Comparison of ENCODE assay signal across 8 cellular contexts in the genomic region with DNA sequence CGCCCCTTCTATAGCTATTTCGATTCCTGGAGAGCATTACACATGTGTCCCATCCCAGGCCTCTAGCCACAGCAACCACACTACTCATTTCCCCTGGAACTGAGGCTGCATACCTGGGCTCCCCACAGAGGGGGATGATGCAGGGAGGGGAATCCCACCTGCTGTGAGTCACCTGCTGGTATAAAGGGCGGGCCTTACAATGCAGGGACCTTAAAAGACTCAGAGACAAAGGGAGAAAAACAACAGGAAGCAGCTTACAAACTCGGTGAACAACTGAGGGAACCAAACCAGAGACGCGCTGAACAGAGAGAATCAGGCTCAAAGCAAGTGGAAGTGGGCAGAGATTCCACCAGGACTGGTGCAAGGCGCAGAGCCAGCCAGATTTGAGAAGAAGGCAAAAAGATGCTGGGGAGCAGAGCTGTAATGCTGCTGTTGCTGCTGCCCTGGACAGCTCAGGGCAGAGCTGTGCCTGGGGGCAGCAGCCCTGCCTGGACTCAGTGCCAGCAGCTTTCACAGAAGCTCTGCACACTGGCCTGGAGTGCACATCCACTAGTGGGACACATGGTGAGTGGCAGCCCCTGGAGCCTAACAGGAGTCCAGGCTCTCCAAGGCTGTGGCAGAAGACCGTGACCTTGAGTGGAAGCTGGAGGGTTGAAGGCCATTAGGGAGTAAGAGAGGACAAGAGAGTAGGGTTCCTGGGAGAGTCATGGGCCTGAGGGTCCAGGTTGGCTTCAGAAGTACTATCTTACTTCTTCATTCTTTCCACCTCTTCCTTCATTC. TPM values are rescaled to one million over a fixed set of nuclear protein-coding genes. Genes with fewer than 3 reads are reported as not detected.
DNase-seq lines count a peak whose midpoint lies in the region; ATAC-seq and TF ChIP-seq lines count a peak whose summit lies in the region.

A gene with protein sequence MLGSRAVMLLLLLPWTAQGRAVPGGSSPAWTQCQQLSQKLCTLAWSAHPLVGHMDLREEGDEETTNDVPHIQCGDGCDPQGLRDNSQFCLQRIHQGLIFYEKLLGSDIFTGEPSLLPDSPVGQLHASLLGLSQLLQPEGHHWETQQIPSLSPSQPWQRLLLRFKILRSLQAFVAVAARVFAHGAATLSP (plus strand): TSS at position 242 of the 780 bp plus-strand sequence. CDS start 161 bp downstream, at position 403.

- no peak within 1 kb of the TSS for H3K4me2 ChIP-seq in hepatocyte

- H3K36me3 ChIP-seq in KOPT-K1 (ENCODE audit: insufficient read depth, low read length) (peaks cover 24% of the 10 kb centered on the region), hepatocyte (replicated peaks; ENCODE audit: insufficient read depth, low read depth) (no peaks in the 10 kb centered on the region)

- H4K20me1 ChIP-seq in hepatocyte (ENCODE audit: insufficient read depth, poor library complexity, severe bottlenecking) = no peaks in the 10 kb centered on the region

- no peak for ATAC-seq in HG02642 (IDR thresholded peaks at IDR 0.05; ENCODE audit: poor library complexity, unreplicated experiment)
- no peak for ATAC-seq in GM19324 (IDR thresholded peaks at IDR 0.05; ENCODE audit: low FRiP score, unreplicated experiment)

- H3K27ac ChIP-seq in KOPT-K1 (ENCODE audit: low read depth, low read length, poor library complexity, severe bottlenecking) = peak within 1 kb of the TSS; percentile 73
- H3K27ac ChIP-seq in hepatocyte = peak within 1 kb of the TSS; percentile 51

- DNase-seq in activated CD8-positive, alpha-beta memory T cell treated with anti-CD3 and anti-CD28 coated beads for 48 hours (ENCODE audit: low read depth in 2 of 3, low spot score in 2 of 3) = peak; percentile 36 to 71 (median 69)
- DNase-seq in hepatocyte (ENCODE audit: low spot score) (peak; percentile 34), NCI-H2029 treated with DMSO at 0.1 percent for 48 hours (lab: John Stamatoyannopoulos, UW) (no peak)
- DNase-seq in stimulated activated CD8-positive, alpha-beta memory T cell treated with anti-CD3 and anti-CD28 coated beads, Interleukin-2, amount 100 ng/mL, for 48 hours (ENCODE audit: low read depth in 2 of 2) = peak; percentile 68 to 84

- WGBS in hepatocyte (ENCODE audit: low lambda C conversion rate, missing lambda C conversion rate) = 43% methylated on average over 8 of the region's 8 CpGs

- H3K9me2 ChIP-seq in hepatocyte (replicated peaks; ENCODE audit: insufficient read depth) = no peaks in the 10 kb centered on the region

- H2AFZ ChIP-seq in hepatocyte = no peak within 1 kb of the TSS

- H3K4me1 ChIP-seq in hepatocyte (ENCODE audit: insufficient read depth) = peaks cover 5% of the 10 kb centered on the region

- H3K27me3 ChIP-seq in hepatocyte = no peaks in the 10 kb centered on the region

- H3K4me3 ChIP-seq in GM12875 (ENCODE audit: low read depth, low read length) = peak within 1 kb of the TSS; percentile 44
- H3K4me3 ChIP-seq in hepatocyte = no peak within 1 kb of the TSS

- no peaks in the 10 kb centered on the region for H3K9me3 ChIP-seq in KOPT-K1 (ENCODE audit: insufficient read depth, low read length, poor library complexity, severe bottlenecking)
- no peaks in the 10 kb centered on the region for H3K9me3 ChIP-seq in hepatocyte (ENCODE audit: low read depth)

- H3K79me2 ChIP-seq in hepatocyte = no peaks in the 10 kb centered on the region

- TF ChIP-seq CTCF in GM12875 (IDR thresholded peaks at IDR 0.05; ENCODE audit: borderline replicate concordance, insufficient read depth, low read depth, low read length) (no peak), hepatocyte (IDR thresholded peaks at IDR 0.05; ENCODE audit: poor library complexity) (no peak)

RNA-seq across cellular contexts. Expression of the gene that starts here (rescaled TPM):
- total RNA-seq in hepatocyte = 2.0 and 2.3 TPM in 2 replicates
- 2.1 and 3.1 TPM in 2 replicates for polyA plus RNA-seq in hepatocyte
